In the genomic region with DNA sequence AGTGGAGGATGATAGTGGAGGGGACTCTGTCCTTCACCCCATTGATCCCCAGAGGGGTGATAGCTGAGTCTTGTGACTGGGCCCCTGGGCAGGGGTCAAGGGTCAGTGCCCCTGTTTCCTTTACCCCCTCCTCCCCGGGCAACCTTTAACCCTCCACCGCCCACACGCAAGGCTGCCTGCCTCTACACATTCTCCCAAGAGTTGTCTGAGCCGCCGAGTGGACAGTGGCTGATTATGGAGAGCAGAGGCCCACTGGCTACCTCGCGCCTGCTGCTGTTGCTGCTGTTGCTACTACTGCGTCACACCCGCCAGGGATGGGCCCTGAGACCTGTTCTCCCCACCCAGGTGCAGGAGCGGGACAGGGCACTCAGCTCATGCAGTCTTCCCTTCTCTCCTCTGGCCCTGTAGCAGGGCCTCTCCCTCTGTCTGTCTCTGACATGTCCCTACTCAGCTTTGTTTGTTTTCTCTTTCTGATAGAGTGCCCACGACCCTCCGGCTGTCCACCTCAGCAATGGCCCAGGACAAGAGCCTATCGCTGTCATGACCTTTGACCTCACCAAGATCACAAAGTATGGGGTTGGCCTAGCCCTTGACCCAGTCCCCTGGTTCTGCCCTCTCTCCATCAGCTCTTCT, we compare ENCODE assay signal across 23 cellular contexts. TPM values are rescaled to one million over a fixed set of nuclear protein-coding genes. Genes with fewer than 3 reads are reported as not detected.
A peak's percentile ranks its signal among the peaks of the same experiment; 100 is the strongest.
DNase-seq lines count a peak whose midpoint lies in the region; ATAC-seq, FAIRE-seq and TF ChIP-seq lines count a peak whose summit lies in the region.
"Had no signal": no experiment of that assay in that cellular context is flagged by ENCODE, and none has a peak within 500 bp of the region (broad histone marks: within the 10 kb centered on the region; RNA-seq: fewer than 3 reads in every experiment).

A gene with protein sequence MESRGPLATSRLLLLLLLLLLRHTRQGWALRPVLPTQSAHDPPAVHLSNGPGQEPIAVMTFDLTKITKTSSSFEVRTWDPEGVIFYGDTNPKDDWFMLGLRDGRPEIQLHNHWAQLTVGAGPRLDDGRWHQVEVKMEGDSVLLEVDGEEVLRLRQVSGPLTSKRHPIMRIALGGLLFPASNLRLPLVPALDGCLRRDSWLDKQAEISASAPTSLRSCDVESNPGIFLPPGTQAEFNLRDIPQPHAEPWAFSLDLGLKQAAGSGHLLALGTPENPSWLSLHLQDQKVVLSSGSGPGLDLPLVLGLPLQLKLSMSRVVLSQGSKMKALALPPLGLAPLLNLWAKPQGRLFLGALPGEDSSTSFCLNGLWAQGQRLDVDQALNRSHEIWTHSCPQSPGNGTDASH (plus strand): TSS at position 197 of the 633 bp plus-strand sequence. CDS start 38 bp downstream, at position 235.

- H3K79me2 ChIP-seq in H1 (ENCODE audit: control insufficient read depth in 1 of 2, insufficient read depth in 2 of 2, low read length in 2 of 2): peaks cover 0 to 3% of the 10 kb centered on the region in 2 experiments; a peak in 1 of 4 replicates

- H3K23ac ChIP-seq in IMR-90 (ENCODE audit: low read depth, low read length): no peak within 1 kb of the TSS
- H3K23ac ChIP-seq in H1 (ENCODE audit: insufficient read length): no peak within 1 kb of the TSS

- no peak within 1 kb of the TSS for H3K4ac ChIP-seq in IMR-90 (ENCODE audit: low read depth, low read length)
- no peak within 1 kb of the TSS for H3K4ac ChIP-seq in H1 (replicated peaks; ENCODE audit: insufficient read length, low read depth, low read length)

- H2AFZ ChIP-seq in IMR-90 (replicated peaks; ENCODE audit: low read length, poor library complexity) (peak within 1 kb of the TSS; percentile 44), H1 (ENCODE audit: low read length) (no peak within 1 kb of the TSS)

- no peak within 1 kb of the TSS; the same call in 2 of the 3 replicates for H2BK15ac ChIP-seq in IMR-90 (ENCODE audit: low read depth, low read length)
- no peak within 1 kb of the TSS for H2BK15ac ChIP-seq in H1 (ENCODE audit: low read length)

- 0 out of 2 replicates have a peak within 1 kb of the TSS, but pooled peaks have one; percentile 9 for H2BK12ac ChIP-seq in H1 (ENCODE audit: low read depth, low read length)

- no peak within 1 kb of the TSS for H3K14ac ChIP-seq in IMR-90 (replicated peaks; ENCODE audit: low read depth, low read length)
- H3K14ac ChIP-seq in H1 (ENCODE audit: insufficient read length): no peak within 1 kb of the TSS

- WGBS in IMR-90 (ENCODE audit: extremely low coverage in 2 of 2, insufficient read length in 1 of 2), 2 experiments: 35% methylated on average over 3 of the region's 13 CpGs; no CpG with 5 or more reads in 1 of the 2 experiments
- WGBS in H1 (ENCODE audit: extremely low coverage in 1 of 2, insufficient coverage in 1 of 2, insufficient read length in 1 of 2, insufficient replicate concordance in 2 of 2, low coverage in 1 of 2, low lambda C conversion rate in 2 of 2, missing lambda C conversion rate in 1 of 2), 2 experiments: 92% methylated on average over 13 of the region's 13 CpGs; no CpG with 5 or more reads in 1 of the 2 experiments
- 31 to 65% (median 56%) methylated on average over 13 of the region's 13 CpGs for WGBS in small intestine, 3 donors

- H2AK9ac ChIP-seq in IMR-90 (replicated peaks; ENCODE audit: low read depth, low read length, poor library complexity): peak within 1 kb of the TSS; percentile 76

- no peaks in the 10 kb centered on the region for H3K9me3 Mint-ChIP-seq in naive thymus-derived CD4-positive, alpha-beta T cell
- H3K9me3 Mint-ChIP-seq: CD4-positive, alpha-beta memory T cell had no signal

- no peak for TF ChIP-seq POLR2A in IMR-90 (IDR thresholded peaks at IDR 0.05; ENCODE audit: low read depth, low read length)
- TF ChIP-seq POLR2A in H1 (IDR thresholded peaks at IDR 0.05; ENCODE audit: control extremely low read depth in 1 of 2, low read depth in 2 of 2, low read length in 2 of 2): no peak

- H3K79me1 ChIP-seq in IMR-90 (ENCODE audit: low read depth in 1 of 2, low read length in 2 of 2) (peaks cover 6 to 12% of the 10 kb centered on the region in 2 experiments), H1 (ENCODE audit: low read depth, low read length) (peaks cover 2% of the 10 kb centered on the region; the same call in 1 of the 2 replicates)

- H4K5ac ChIP-seq in IMR-90 (ENCODE audit: low read depth, low read length) (no peak within 1 kb of the TSS), H1 (ENCODE audit: insufficient read length, low read depth, low read length) (no peak within 1 kb of the TSS)

- H3K23me2 ChIP-seq in H1 (ENCODE audit: low read depth, low read length): peaks cover 8% of the 10 kb centered on the region

- H3K27ac Mint-ChIP-seq in naive thymus-derived CD4-positive, alpha-beta T cell: peak within 1 kb of the TSS in 3 of 9 donors; percentile 1 to 85 (median 52)

- H3K27ac ChIP-seq in IMR-90 (ENCODE audit: insufficient read depth, low read length) (no peak within 1 kb of the TSS), H1 (ENCODE audit: low read depth, low read length) (no peak within 1 kb of the TSS), small intestine (ENCODE audit: low read depth in 1 of 2, low read length in 1 of 2) (peak within 1 kb of the TSS in 1 of 2 donors; percentile 45)
- H3K27ac ChIP-seq in naive thymus-derived CD4-positive, alpha-beta T cell (ENCODE audit: low read depth, low read length): no peak within 1 kb of the TSS
- H3K27ac ChIP-seq: SK-N-MC had no signal

- H2BK5ac ChIP-seq in IMR-90 (ENCODE audit: low read depth, low read length, poor library complexity, severe bottlenecking) (no peak within 1 kb of the TSS), H1 (ENCODE audit: low read depth, low read length) (no peak within 1 kb of the TSS)

- POLR2A ChIA-PET in IMR-90 (lab: Charles Lee; ENCODE audit: unreplicated experiment) (interaction anchor here (0.6 kb wide), 2 partner anchors 101 to 242 kb away, joined by 3 read pairs; no protein-coding TSS in a partner anchor), H1 (lab: Charles Lee; ENCODE audit: partially characterized antibody) (interaction anchor here (0.6 to 79.4 kb wide), 5 partner anchors 14 to 165 kb away, joined by 4 to 2272 read pairs (median 5); partner anchors contain the start of genes ATP1B2, TP53 and WRAP53)
- POLR2A ChIA-PET in naive thymus-derived CD4-positive, alpha-beta T cell (lab: Charles Lee): interaction anchor here (1.1 to 3.6 kb wide), 4 partner anchors 15 to 227 kb away, joined by 3 to 31 read pairs (median 4); partner anchors contain the start of genes ATP1B2, FXR2, TP53 and WRAP53

- H3K9me3 ChIP-seq in IMR-90 (ENCODE audit: control insufficient read depth, insufficient read depth, low read length) (no peaks in the 10 kb centered on the region), H1 (ENCODE audit: insufficient read depth in 2 of 2, low read depth in 1 of 2, low read length in 1 of 2) (no peaks in the 10 kb centered on the region), small intestine (ENCODE audit: control insufficient read depth, low read depth) (no peaks in the 10 kb centered on the region)
- no peaks in the 10 kb centered on the region for H3K9me3 ChIP-seq in naive thymus-derived CD4-positive, alpha-beta T cell (ENCODE audit: control insufficient read depth in 2 of 3, low read length in 3 of 3)

- H3K18ac ChIP-seq in IMR-90 (ENCODE audit: low read depth, low read length) (no peak within 1 kb of the TSS), H1 (ENCODE audit: extremely low read depth, low read length) (no peak within 1 kb of the TSS)

- peaks cover 0 to 3% (median 0%) of the 10 kb centered on the region in 5 donors for H3K36me3 Mint-ChIP-seq in naive thymus-derived CD4-positive, alpha-beta T cell

- H3K27me3 Mint-ChIP-seq in naive thymus-derived CD4-positive, alpha-beta T cell: no peaks in the 10 kb centered on the region
- H3K27me3 Mint-ChIP-seq: CD4-positive, alpha-beta memory T cell had no signal

- no peak within 1 kb of the TSS for H3K4me3 ChIP-seq in IMR-90 (ENCODE audit: insufficient read depth, low read depth, low read length)
- H3K4me3 ChIP-seq in H1 (ENCODE audit: extremely low read depth in 1 of 4, insufficient read depth in 2 of 4, low read depth in 3 of 4, low read length in 4 of 4): no peak within 1 kb of the TSS
- H3K4me3 ChIP-seq in naive thymus-derived CD4-positive, alpha-beta T cell (ENCODE audit: low read length): no peak within 1 kb of the TSS
- no peak within 1 kb of the TSS for H3K4me3 ChIP-seq in small intestine (ENCODE audit: low read depth in 1 of 2, low read length in 2 of 2)
- H3K4me3 ChIP-seq: SK-N-MC had no signal

- H2BK20ac ChIP-seq in IMR-90 (ENCODE audit: low read depth, low read length) (no peak within 1 kb of the TSS), H1 (ENCODE audit: low read length) (no peak within 1 kb of the TSS)

- H4K91ac ChIP-seq in IMR-90 (ENCODE audit: insufficient read depth, low read depth, low read length) (no peak within 1 kb of the TSS), H1 (replicated peaks; ENCODE audit: insufficient read length, low read length) (no peak within 1 kb of the TSS)

- no TSS peak for BruUV-seq in IMR-90 (replicated peaks; lab: Mats Ljungman, UMichigan)

- no peak within 1 kb of the TSS for H2AK5ac ChIP-seq in IMR-90 (ENCODE audit: low read depth, low read length)
- H2AK5ac ChIP-seq in H1 (ENCODE audit: low read depth, low read length): no peak within 1 kb of the TSS

- H3K9ac ChIP-seq in IMR-90 (ENCODE audit: low read depth, low read length): no peak within 1 kb of the TSS
- no peak within 1 kb of the TSS for H3K9ac ChIP-seq in H1 (replicated peaks in 1 of 4; ENCODE audit: extremely low read depth in 1 of 4, low read depth in 3 of 4, low read length in 3 of 4)

- no peak for ATAC-seq in IMR-90 (ENCODE audit: low read depth)
- no peak for ATAC-seq in naive thymus-derived CD4-positive, alpha-beta T cell

- H2BK120ac ChIP-seq in IMR-90 (ENCODE audit: low read depth, low read length): no peak within 1 kb of the TSS
- H2BK120ac ChIP-seq in H1 (replicated peaks; ENCODE audit: low read depth, low read length): no peak within 1 kb of the TSS

- H4K20me1 ChIP-seq in IMR-90 (ENCODE audit: insufficient read depth, low read length) (no peaks in the 10 kb centered on the region), H1 (replicated peaks in 1 of 2; ENCODE audit: control insufficient read depth in 1 of 2, insufficient read depth in 2 of 2, low read length in 2 of 2) (no peaks in the 10 kb centered on the region)

- TF ChIP-seq CTCF in IMR-90 (conservative IDR thresholded peaks at IDR 0.05; ENCODE audit: low read depth, low read length) (no peak), H1 (IDR thresholded peaks at IDR 0.05; ENCODE audit: control extremely low read depth in 1 of 3, insufficient read depth in 1 of 3, low read depth in 1 of 3, low read length in 3 of 3) (no peak)

- no peak for TF ChIP-seq EP300 in H1 (IDR thresholded peaks at IDR 0.05; ENCODE audit: borderline replicate concordance in 1 of 2, low read depth in 2 of 2, low read length in 2 of 2)

- in situ Hi-C loops in IMR-90 (cut with MboI; ENCODE audit: low sequenced_read_pairs): no loop called here

- H4K8ac ChIP-seq in IMR-90 (ENCODE audit: low read depth in 2 of 2, low read length in 2 of 2): no peak within 1 kb of the TSS
- no peak within 1 kb of the TSS for H4K8ac ChIP-seq in H1 (ENCODE audit: extremely low read depth, insufficient read depth, low read length)

- intact Hi-C loops in IMR-90 (cut with micrococcal nuclease) (no loop called here), posterior vena cava (cut with DNase I) (loop anchor here in 1 of 2 donors (10.0 kb wide), 1 partner anchor 55 kb away; the partner anchor contains the start of genes TP53 and WRAP53)
- intact Hi-C loops in naive thymus-derived CD4-positive, alpha-beta T cell (cut with micrococcal nuclease): no loop called here

- CTCF ChIA-PET in IMR-90 (lab: Yijun Ruan, JAX): interaction anchor here (5.3 kb wide), 1 partner anchor 57 kb away, joined by 27 read pairs; the partner anchor contains the start of genes TP53 and WRAP53
- CTCF ChIA-PET in H1 (lab: Charles Lee; ENCODE audit: partially characterized antibody): interaction anchor here (0.7 to 15.7 kb wide), 8 partner anchors 12 to 558 kb away, joined by 3 to 332 read pairs (median 89); partner anchors contain the start of genes ATP1B2, DNAH2, FXR2 and TP53
- CTCF ChIA-PET in naive thymus-derived CD4-positive, alpha-beta T cell (lab: Charles Lee): interaction anchor here (0.5 kb wide), 1 partner anchor 359 kb away, joined by 5 read pairs; no protein-coding TSS in a partner anchor

- H3K27me3 ChIP-seq in IMR-90 (ENCODE audit: control insufficient read depth, insufficient read depth, low read length): no peaks in the 10 kb centered on the region
- H3K27me3 ChIP-seq in H1 (replicated peaks in 1 of 4; ENCODE audit: control insufficient read depth in 3 of 4, extremely low read depth in 1 of 4, insufficient read depth in 3 of 4, low read length in 3 of 4): no peaks in the 10 kb centered on the region
- no peaks in the 10 kb centered on the region for H3K27me3 ChIP-seq in naive thymus-derived CD4-positive, alpha-beta T cell (ENCODE audit: control insufficient read depth in 2 of 2, insufficient read depth in 2 of 2, low read length in 2 of 2)
- H3K27me3 ChIP-seq in small intestine (ENCODE audit: control insufficient read depth in 2 of 2, insufficient read depth in 2 of 2, low read length in 2 of 2): no peaks in the 10 kb centered on the region

- FAIRE-seq in H1 (lab: Jason Lieb, UNC) (no peak), small intestine (lab: Jason Lieb, UNC) (no peak)
- FAIRE-seq: RCC 7860 had no signal

- no peaks in the 10 kb centered on the region for H3K9me1 ChIP-seq in IMR-90 (ENCODE audit: insufficient read depth, low read length)

- H3K36me3 ChIP-seq in IMR-90 (ENCODE audit: control insufficient read depth, insufficient read depth, low read length): peaks cover 4% of the 10 kb centered on the region
- H3K36me3 ChIP-seq in H1 (ENCODE audit: control insufficient read depth in 2 of 4, insufficient read depth in 4 of 4, low read length in 3 of 4): peaks cover 0 to 4% (median 0%) of the 10 kb centered on the region in 4 experiments; a peak in 1 of 8 replicates
- H3K36me3 ChIP-seq in naive thymus-derived CD4-positive, alpha-beta T cell (ENCODE audit: control insufficient read depth in 2 of 3, insufficient read depth in 3 of 3, low read length in 3 of 3): peaks cover 0 to 3% (median 0%) of the 10 kb centered on the region in 3 experiments
- no peaks in the 10 kb centered on the region for H3K36me3 ChIP-seq in small intestine (ENCODE audit: control insufficient read depth in 2 of 2, insufficient read depth in 2 of 2, low read length in 2 of 2)

- dilution Hi-C loops in IMR-90 (cut with HindIII; ENCODE audit: low sequenced_read_pairs, unreplicated experiment): no loop called here

- H3K4me1 ChIP-seq in IMR-90 (ENCODE audit: control insufficient read depth, insufficient read depth, low read length) (peaks cover 4% of the 10 kb centered on the region; the same call in 1 of the 2 replicates), H1 (replicated peaks in 1 of 4; ENCODE audit: control insufficient read depth in 3 of 4, insufficient read depth in 4 of 4, low read length in 3 of 4) (peaks cover 3 to 16% (median 4%) of the 10 kb centered on the region in 4 experiments; a peak in 5 of 7 replicates), small intestine (ENCODE audit: control insufficient read depth in 2 of 2, insufficient read depth in 1 of 2, low read depth in 1 of 2, low read length in 1 of 2) (peaks cover 0 to 6% of the 10 kb centered on the region in 2 donors)
- H3K4me1 ChIP-seq in naive thymus-derived CD4-positive, alpha-beta T cell (ENCODE audit: control insufficient read depth in 2 of 2, insufficient read depth in 2 of 2, low read length in 2 of 2): peaks cover 5% of the 10 kb centered on the region in 2 donors

- H3K4me2 ChIP-seq in IMR-90 (ENCODE audit: low read depth, low read length): no peak within 1 kb of the TSS
- H3K4me2 ChIP-seq in H1 (ENCODE audit: insufficient read depth in 1 of 2, low read depth in 2 of 2, low read length in 2 of 2): no peak within 1 kb of the TSS

- TF ChIP-seq RAD21 in IMR-90 (IDR thresholded peaks at IDR 0.05; ENCODE audit: low read length) (no peak), H1 (IDR thresholded peaks at IDR 0.05 in 1 of 2, conservative IDR thresholded peaks at IDR 0.05 in 1 of 2; ENCODE audit: low read depth in 2 of 2, low read length in 2 of 2) (no peak)

- peaks cover 7 to 19% (median 18%) of the 10 kb centered on the region in 7 donors for H3K4me1 Mint-ChIP-seq in naive thymus-derived CD4-positive, alpha-beta T cell

- peak within 1 kb of the TSS in 8 of 10 donors; percentile 4 to 49 (median 25) for H3K4me3 Mint-ChIP-seq in naive thymus-derived CD4-positive, alpha-beta T cell

- DNase-seq in IMR-90 (no peak), H1 (ENCODE audit: low read depth in 1 of 2, low spot score in 2 of 2) (no peak), small intestine (peak; percentile 47), posterior vena cava (ENCODE audit: low spot score) (no peak), NCI-H1694 (lab: John Stamatoyannopoulos, UW) (no peak), OCI-M2 (lab: John Stamatoyannopoulos, UW; ENCODE audit: unreplicated experiment) (no peak)
- no peak for DNase-seq in naive thymus-derived CD4-positive, alpha-beta T cell
- no peak for DNase-seq in stimulated activated CD4-positive, alpha-beta T cell treated with anti-CD3 and anti-CD28 coated beads, Interleukin-2, amount 100 ng/mL, for 24 hours
- DNase-seq: ACHN; AML-193; CD4-positive, alpha-beta memory T cell; DMS79 treated with DMSO at 0.1 percent for 48 hours; HCEC 1CT; MV-4-11; NCI-H1417 treated with DMSO at 0.1 percent for 48 hours; NCI-H2081 treated with DMSO at 0.1 percent for 48 hours; NCI-H510A treated with DMSO at 0.1 percent for 48 hours; NCI-H82; Right ventricle myocardium superior had no signal

- H3K56ac ChIP-seq in IMR-90 (ENCODE audit: extremely low read depth, insufficient read depth, low read length): no peak within 1 kb of the TSS
- no peak within 1 kb of the TSS for H3K56ac ChIP-seq in H1 (replicated peaks; ENCODE audit: insufficient read length, low read depth, low read length)

RNA-seq across cellular contexts. Expression of the gene that starts here (rescaled TPM):
- total RNA-seq in IMR-90 (2012; rRNA removed): 0.36 TPM in 1 of 2 replicates, not detected in the other
- 0.38 and 0.40 TPM in 2 replicates for polyA plus RNA-seq in IMR-90 (2012; rRNA removed)
- polyA plus RNA-seq in IMR-90 (2012; cell fraction: cytosol; rRNA removed): 0.66 and 1.1 TPM in 2 replicates
- 2.3 and 2.5 TPM in 2 replicates for polyA plus RNA-seq in IMR-90 (2012; cell fraction: nucleus; rRNA removed; ENCODE audit: low replicate concordance)
- 0.69 and 1.2 TPM in 2 replicates for total RNA-seq in H1 (2021; fragmentation: NEBNext Ultra II Directional; extraction: Animal tissue kit (Norgen Biotek cat#: 25700))
- polyA plus RNA-seq in H1 (2011; rRNA removed): 1.1 and 1.3 TPM in 2 replicates
- 1.2 TPM for polyA plus RNA-seq in H1 (2011; cell fraction: cytosol; rRNA removed)
- polyA plus RNA-seq in H1 (2011; cell fraction: nucleus; rRNA removed): 2.9 TPM
- 0.87 to 1.8 TPM (median 1.3 TPM) in 4 replicates for polyA plus RNA-seq in H1 (2012, experiment 1 of 2)
- polyA plus RNA-seq in H1 (2012, experiment 2 of 2): 2.1 TPM
- polyA plus RNA-seq in H1 (2013, experiment 1 of 2): 0.49 TPM
- polyA plus RNA-seq in H1 (2013, experiment 2 of 2): 0.66 TPM
- polyA minus RNA-seq in H1 (2011; rRNA and poly(A)+ RNA removed): 1.3 and 1.6 TPM in 2 replicates
- polyA minus RNA-seq in H1 (2011; cell fraction: cytosol; rRNA and poly(A)+ RNA removed): not detected
- 0.70 TPM for polyA minus RNA-seq in H1 (2011; cell fraction: nucleus; rRNA and poly(A)+ RNA removed)
- not detected for total RNA-seq in naive thymus-derived CD4-positive, alpha-beta T cell
- polyA plus RNA-seq in naive thymus-derived CD4-positive, alpha-beta T cell: not detected
- polyA plus RNA-seq in small intestine: 10 to 100 TPM in 2 of 3 donors, 1 to 10 TPM in 1; 2.6 to 24.0 (median 17.2) TPM
- under 1 TPM in 1 of 2 donors, not detected in 1; 0.43 TPM for total RNA-seq in posterior vena cava
- total RNA-seq: CD4-positive, alpha-beta memory T cell; G401; HT1080 had no signal
- polyA plus RNA-seq: CD4-positive, alpha-beta memory T cell had no signal
